1 cellular context compared by ENCODE assay signal in genomic region chr17:81364278-81365147, GRCh38.
TF ChIP-seq lines count a peak whose summit lies in the region.

No MANE protein-coding gene starts in this region.

TF ChIP-seq in GM23338, 12 proteins besides CTCF, POLR2A, EP300 and RAD21 (continued from another document):
- TF ChIP-seq ZNF462 (CRISPR knock-in tag; IDR thresholded peaks at IDR 0.05) (no peak), POLR2AphosphoS5 (IDR thresholded peaks at IDR 0.05; ENCODE audit: low read depth) (no peak), EZH2phosphoT487 (IDR thresholded peaks at IDR 0.05; ENCODE audit: unreplicated experiment) (no peak), ZNF331 (CRISPR knock-in tag; IDR thresholded peaks at IDR 0.05; ENCODE audit: low read depth) (no peak), CREB1 (CRISPR knock-in tag; IDR thresholded peaks at IDR 0.05; ENCODE audit: low read depth) (no peak), ZNF114 (CRISPR knock-in tag; IDR thresholded peaks at IDR 0.05) (no peak), STAT1 (IDR thresholded peaks at IDR 0.05; ENCODE audit: unreplicated experiment) (no peak)
